ENCODE assay signal across 1 cellular context in genomic region chr11:77127674-77127968, GRCh38.
TF ChIP-seq lines count a peak whose summit lies in the region.

No MANE protein-coding gene starts in this region.

TF ChIP-seq in GM23338, 12 proteins besides CTCF, POLR2A, EP300 and RAD21 (continued from another document):
- no peak for TF ChIP-seq ETS1 (IDR thresholded peaks at IDR 0.05)
